Comparison of ENCODE assay signal across 8 cellular contexts in genomic region chr17:8117980-8118768, GRCh38. TPM values are rescaled to one million over a fixed set of nuclear protein-coding genes. Genes with fewer than 3 reads are reported as not detected.
DNase-seq lines count a peak whose midpoint lies in the region; ATAC-seq, FAIRE-seq and TF ChIP-seq lines count a peak whose summit lies in the region.

TSS of gene ALOXE3 (minus strand) at chr17:8118514. CDS start at chr17:8117990, 524 bp downstream.

- no peaks in the 10 kb centered on the region for H3K27me3 ChIP-seq in SU-DHL-6 (ENCODE audit: low read length)
- peaks cover 6% of the 10 kb centered on the region for H3K27me3 ChIP-seq in effector memory CD4-positive, alpha-beta T cell (replicated peaks; ENCODE audit: control insufficient read depth, insufficient read depth, low read length, poor library complexity, severe bottlenecking)
- peaks cover 59% of the 10 kb centered on the region for H3K27me3 ChIP-seq in mononuclear cell (ENCODE audit: insufficient read depth, low read length)

- no peaks in the 10 kb centered on the region for H3K36me3 ChIP-seq in SU-DHL-6 (ENCODE audit: low read length)
- no peaks in the 10 kb centered on the region for H3K36me3 ChIP-seq in effector memory CD4-positive, alpha-beta T cell (ENCODE audit: control insufficient read depth, insufficient read depth, low read length)

- peak within 1 kb of the TSS; percentile 38 for H3K27ac ChIP-seq in SU-DHL-6 (ENCODE audit: low read depth, low read length)
- peak within 1 kb of the TSS; percentile 64 for H3K27ac ChIP-seq in effector memory CD4-positive, alpha-beta T cell (ENCODE audit: insufficient read depth, low read length, poor library complexity, severe bottlenecking)

- H3K4me3 ChIP-seq in AG04449 (ENCODE audit: low read depth, low read length) = peak within 1 kb of the TSS; percentile 73
- peak within 1 kb of the TSS; percentile 57 for H3K4me3 ChIP-seq in SU-DHL-6 (ENCODE audit: insufficient read depth, low read length, poor library complexity, severe bottlenecking)
- peak within 1 kb of the TSS; percentile 67 for H3K4me3 ChIP-seq in effector memory CD4-positive, alpha-beta T cell (ENCODE audit: insufficient read depth, low read depth, low read length, poor library complexity, severe bottlenecking)
- H3K4me3 ChIP-seq in mononuclear cell (ENCODE audit: low read length) = peak within 1 kb of the TSS; percentile 38

- no peak for TF ChIP-seq POLR2A in H54 (IDR thresholded peaks at IDR 0.05; ENCODE audit: low read depth, low read length)

- ATAC-seq in GM19463 (IDR thresholded peaks at IDR 0.05; ENCODE audit: unreplicated experiment) = peak; percentile 2

- POLR2A ChIA-PET in AG04449 (lab: Yijun Ruan, JAX) = no interaction called here

- peaks cover 24% of the 10 kb centered on the region for H3F3A ChIP-seq in SU-DHL-6 (ENCODE audit: insufficient read depth)

- H3K4me2 ChIP-seq in SU-DHL-6 (ENCODE audit: low read depth, low read length, poor library complexity, severe bottlenecking) = peak within 1 kb of the TSS; percentile 98

- H2AFZ ChIP-seq in SU-DHL-6 (ENCODE audit: low read depth, low read length, severe bottlenecking) = peak within 1 kb of the TSS; percentile 81

- peaks cover 37% of the 10 kb centered on the region for H3K4me1 ChIP-seq in effector memory CD4-positive, alpha-beta T cell (ENCODE audit: control insufficient read depth, insufficient read depth, low read length, poor library complexity, severe bottlenecking)
- peaks cover 53% of the 10 kb centered on the region for H3K4me1 ChIP-seq in mononuclear cell (ENCODE audit: insufficient read depth, low read length)

- DNase-seq in AG04449 (ENCODE audit: low read depth, low spot score) (no peak), urothelium cell line (ENCODE audit: low spot score) (peak; percentile 68), H54 (ENCODE audit: insufficient read length, low spot score) (no peak), GM19240 (ENCODE audit: insufficient read length, low spot score) (no peak)
- peak in 1 of 3 donors; percentile 28 for DNase-seq in effector memory CD4-positive, alpha-beta T cell

- H3K9me3 ChIP-seq in SU-DHL-6 (ENCODE audit: insufficient read depth, low read length) (no peaks in the 10 kb centered on the region), mononuclear cell (ENCODE audit: low read depth, low read length) (no peaks in the 10 kb centered on the region)
- no peaks in the 10 kb centered on the region for H3K9me3 ChIP-seq in effector memory CD4-positive, alpha-beta T cell (ENCODE audit: control insufficient read depth, low read length)

- TF ChIP-seq CTCF in AG04449 (IDR thresholded peaks at IDR 0.05; ENCODE audit: insufficient read depth, low read length, missing control alignments) = no peak
- TF ChIP-seq CTCF in SU-DHL-6 (IDR thresholded peaks at IDR 0.05; ENCODE audit: insufficient read depth, low read length, poor library complexity, severe bottlenecking) = no peak

- H4K20me1 ChIP-seq in SU-DHL-6 (ENCODE audit: low read depth, low read length) = no peaks in the 10 kb centered on the region

- CTCF ChIA-PET in AG04449 (lab: Yijun Ruan, JAX) = interaction anchor here (0.8 to 7.5 kb wide), 32 partner anchors 9 to 131 kb away, joined by 3 to 168 read pairs (median 10); partner anchors contain the start of genes ALOX12B, AURKB, BORCS6 and PER1

- H3K79me2 ChIP-seq in SU-DHL-6 (ENCODE audit: insufficient read depth, low read length) = no peaks in the 10 kb centered on the region

- no peaks in the 10 kb centered on the region for H3K9me2 ChIP-seq in SU-DHL-6 (replicated peaks; ENCODE audit: insufficient read depth, low read length)

- peak within 1 kb of the TSS; percentile 57 for H3K9ac ChIP-seq in SU-DHL-6 (ENCODE audit: low read length)

- FAIRE-seq in urothelium cell line (lab: Jason Lieb, UNC) (no peak), H54 (lab: Jason Lieb, UNC) (no peak)

RNA-seq across cellular contexts. Expression of gene ALOXE3, which starts in this region (rescaled TPM):
- 0.10 TPM for total RNA-seq in mononuclear cell
